Comparison of ENCODE assay signal across 14 cellular contexts in genomic region chr19:33388817-33389573, GRCh38. TPM values are rescaled to one million over a fixed set of nuclear protein-coding genes. Genes with fewer than 3 reads are reported as not detected.
DNase-seq lines count a peak whose midpoint lies in the region; ATAC-seq and TF ChIP-seq lines count a peak whose summit lies in the region.
"Had no signal": no experiment of that assay in that cellular context is flagged by ENCODE, and none has a peak within 500 bp of the region (broad histone marks: within the 10 kb centered on the region; RNA-seq: fewer than 3 reads in every experiment).

No MANE protein-coding gene starts in this region.

- peak overlapping the region; percentile 66 for H3K27ac ChIP-seq in BLaER1
- H3K27ac ChIP-seq in brain microvascular endothelial cell, result no peak overlapping the region

- peaks cover 52% of the 10 kb centered on the region for H3K36me3 ChIP-seq in BLaER1
- peaks cover 13% of the 10 kb centered on the region for H3K36me3 ChIP-seq in adipocyte (ENCODE audit: control insufficient read depth, insufficient read depth, low read length, severe bottlenecking)
- H3K36me3 ChIP-seq in brain microvascular endothelial cell (replicated peaks), result peaks cover 5% of the 10 kb centered on the region

- peak overlapping the region; percentile 17; the same call in 1 of the 2 replicates for H3K4me3 ChIP-seq in BLaER1
- H3K4me3 ChIP-seq in adipocyte (ENCODE audit: low read length), result peak overlapping the region; percentile 68
- no peak overlapping the region for H3K4me3 ChIP-seq in brain microvascular endothelial cell (ENCODE audit: low read depth, low read length)

- H3K4me1 Mint-ChIP-seq in type B pancreatic cell (ENCODE audit: unreplicated experiment), result no peaks in the 10 kb centered on the region

- DNase-seq in adipocyte (ENCODE audit: low read depth) (no peak), left ventricle myocardium superior (peak; percentile 78), retina (peak; percentile 53), brain microvascular endothelial cell (no peak), type B pancreatic cell (ENCODE audit: extremely low spot score, unreplicated experiment) (no peak)
- no peak for DNase-seq in activated CD4-positive, CD25-positive, alpha-beta regulatory T cell (lab: John Stamatoyannopoulos, UW)
- DNase-seq: activated CD8-positive, alpha-beta T cell treated with anti-CD3 and anti-CD28 coated beads, Interleukin-2, amount 10 ng/mL, durations not matched to agents 7 days and 5 days; HFFc6; NCI-H1105 treated with DMSO at 0.1 percent for 48 hours; stimulated activated CD4-positive, alpha-beta T cell treated with anti-CD3 and anti-CD28 coated beads, Interleukin-15, amount 100 ng/mL, for 24 hours had no signal

- peak overlapping the region; percentile 83 for H3K4me2 ChIP-seq in BLaER1

- H3K27ac Mint-ChIP-seq in type B pancreatic cell, result no peak overlapping the region
- H3K27ac Mint-ChIP-seq: activated CD8-positive, alpha-beta T cell treated with anti-CD3 and anti-CD28 coated beads, Interleukin-2, amount 10 ng/mL, durations not matched to agents 7 days and 5 days; activated naive CD4-positive, alpha-beta T cell treated with anti-CD3 and anti-CD28 coated beads, Interleukin-2, amount 50 U/mL, for 24 hours; HFFc6 had no signal

- no peaks in the 10 kb centered on the region for H3K9me3 ChIP-seq in BLaER1
- no peaks in the 10 kb centered on the region for H3K9me3 ChIP-seq in adipocyte (ENCODE audit: control insufficient read depth, low read length)

- H3K4me1 ChIP-seq in BLaER1 (peaks cover 50% of the 10 kb centered on the region), adipocyte (ENCODE audit: control insufficient read depth, insufficient read depth, low read length) (peaks cover 58% of the 10 kb centered on the region)

- peaks cover 2% of the 10 kb centered on the region for H3K36me3 Mint-ChIP-seq in type B pancreatic cell
- H3K36me3 Mint-ChIP-seq: activated naive CD4-positive, alpha-beta T cell treated with anti-CD3 and anti-CD28 coated beads, Interleukin-2, amount 50 U/mL, for 24 hours had no signal

- no peaks in the 10 kb centered on the region for H3K27me3 Mint-ChIP-seq in type B pancreatic cell
- H3K27me3 Mint-ChIP-seq: activated naive CD4-positive, alpha-beta T cell treated with anti-CD3 and anti-CD28 coated beads, Interleukin-2, amount 50 U/mL, for 24 hours had no signal

- ATAC-seq in left ventricle myocardium superior (peak; percentile 48), GM21737 (IDR thresholded peaks at IDR 0.05; ENCODE audit: unreplicated experiment) (no peak)
- ATAC-seq: activated CD8-positive, alpha-beta T cell treated with anti-CD3 and anti-CD28 coated beads, Interleukin-2, amount 10 ng/mL, durations not matched to agents 7 days and 5 days had no signal

- intact Hi-C loops in left ventricle myocardium superior (cut with micrococcal nuclease), result no loop called here

- H3K4me3 Mint-ChIP-seq in type B pancreatic cell, result no peak overlapping the region
- H3K4me3 Mint-ChIP-seq: activated CD8-positive, alpha-beta T cell treated with anti-CD3 and anti-CD28 coated beads, Interleukin-2, amount 10 ng/mL, durations not matched to agents 7 days and 5 days; activated naive CD4-positive, alpha-beta T cell treated with anti-CD3 and anti-CD28 coated beads, Interleukin-2, amount 50 U/mL, for 24 hours; HFFc6; nephron had no signal

- H3K9ac ChIP-seq in BLaER1 (peak overlapping the region; percentile 55), adipocyte (ENCODE audit: low read length) (peak overlapping the region; percentile 81)

- H3K9me3 Mint-ChIP-seq in type B pancreatic cell, result no peaks in the 10 kb centered on the region
- H3K9me3 Mint-ChIP-seq: activated naive CD4-positive, alpha-beta T cell treated with anti-CD3 and anti-CD28 coated beads, Interleukin-2, amount 50 U/mL, for 24 hours; HFFc6; nephron had no signal

- peaks cover 89% of the 10 kb centered on the region for H4K20me1 ChIP-seq in BLaER1

- in situ Hi-C loops in brain microvascular endothelial cell (cut with HindIII; ENCODE audit: low pct_ligation_motif_present, low sequenced_read_pairs), result no loop called here

- TF ChIP-seq CTCF in brain microvascular endothelial cell (IDR thresholded peaks at IDR 0.05; ENCODE audit: low read depth, low read length, missing control alignments) (no peak), type B pancreatic cell (conservative IDR thresholded peaks at IDR 0.05) (no peak)

- H3K27me3 ChIP-seq in BLaER1 (no peaks in the 10 kb centered on the region), adipocyte (replicated peaks; ENCODE audit: control insufficient read depth, insufficient read depth, low read length) (no peaks in the 10 kb centered on the region), brain microvascular endothelial cell (replicated peaks) (no peaks in the 10 kb centered on the region)

RNA-seq across cellular contexts. Expression of gene CEBPG, which starts 15.5 kb away (rescaled TPM):
- total RNA-seq in left ventricle myocardium superior (17.0 TPM), type B pancreatic cell (ENCODE audit: low replicate concordance) (28.7 and 30.1 TPM in 2 replicates)

Comparison
In these comparisons a context has a peak if more than half of its experiments do, and no peak if none do; other contexts are left out.
1. DNase-seq: peak in left ventricle myocardium superior (single experiment) and retina (single experiment); none in adipocyte (single experiment), activated CD4-positive, CD25-positive, alpha-beta regulatory T cell (0 of 4), brain microvascular endothelial cell (single experiment) and type B pancreatic cell (single experiment).